In genomic region chr4:177554966-177555574, GRCh38 we compare ENCODE assay signal across 8 cellular contexts.
DNase-seq lines count a peak whose midpoint lies in the region; ATAC-seq and TF ChIP-seq lines count a peak whose summit lies in the region.

No MANE protein-coding gene starts in this region.

- H3K4ac ChIP-seq in neuronal stem cell (ENCODE audit: low read length), result no peak overlapping the region

- ATAC-seq in GM18499 (IDR thresholded peaks at IDR 0.05; ENCODE audit: insufficient read depth, unreplicated experiment), result peak; percentile 55

- no peaks in the 10 kb centered on the region for H3K79me1 ChIP-seq in neuronal stem cell (ENCODE audit: low read depth, low read length)

- H3K23ac ChIP-seq in neuronal stem cell (ENCODE audit: low read depth, low read length, poor library complexity), result no peak overlapping the region

- no peak overlapping the region for H3K27ac ChIP-seq in C4-2B
- no peak overlapping the region for H3K27ac ChIP-seq in colonic mucosa
- H3K27ac ChIP-seq in neuronal stem cell (replicated peaks; ENCODE audit: low read length), result no peak overlapping the region

- no peak overlapping the region for H2BK120ac ChIP-seq in neuronal stem cell (ENCODE audit: low read depth, low read length)

- DNase-seq in MV-4-11 (lab: John Stamatoyannopoulos, UW), result peak; percentile 4
- peak; percentile 27 for DNase-seq in colonic mucosa
- peak; percentile 12 for DNase-seq in neuronal stem cell (ENCODE audit: low spot score)
- no peak for DNase-seq in activated effector memory CD4-positive, alpha-beta T cell treated with anti-CD3 and anti-CD28 coated beads, Interleukin-2, amount 50 U/mL, for 16 hours
- DNase-seq in NCI-H1048 (lab: John Stamatoyannopoulos, UW), result no peak
- DNase-seq in NCI-H1105 (lab: John Stamatoyannopoulos, UW), result no peak

- H3K18ac ChIP-seq in neuronal stem cell (ENCODE audit: low read length), result no peak overlapping the region

- no peak overlapping the region for H2AK5ac ChIP-seq in neuronal stem cell (ENCODE audit: low read depth, low read length)

- H2AFZ ChIP-seq in neuronal stem cell (ENCODE audit: low read length), result no peak overlapping the region

- no CpG with 5 or more reads among the region's 2 CpGs for WGBS in neuronal stem cell (ENCODE audit: extremely low coverage in 2 of 2, insufficient read length in 2 of 2, insufficient replicate concordance in 1 of 2), 2 donors

- H3K36me3 ChIP-seq in colonic mucosa (no peaks in the 10 kb centered on the region), neuronal stem cell (replicated peaks in 1 of 2; ENCODE audit: control insufficient read depth in 2 of 2, insufficient read depth in 2 of 2, low read length in 2 of 2) (no peaks in the 10 kb centered on the region)

- no peak overlapping the region for H3K9ac ChIP-seq in colonic mucosa (ENCODE audit: low read depth in 2 of 2, low read length in 2 of 2)
- no peak overlapping the region for H3K9ac ChIP-seq in neuronal stem cell (ENCODE audit: low read depth, low read length, poor library complexity)

- H2BK15ac ChIP-seq in neuronal stem cell (ENCODE audit: low read length), result no peak overlapping the region

- H2BK12ac ChIP-seq in neuronal stem cell (ENCODE audit: low read length), result no peak overlapping the region

- H3K4me1 ChIP-seq in colonic mucosa (no peaks in the 10 kb centered on the region), neuronal stem cell (ENCODE audit: control insufficient read depth in 2 of 2, insufficient read depth in 1 of 2, low read depth in 1 of 2, low read length in 2 of 2) (peaks cover 0 to 4% of the 10 kb centered on the region in 2 donors)

- H3K4me3 ChIP-seq in colonic mucosa, result no peak overlapping the region
- no peak overlapping the region for H3K4me3 ChIP-seq in neuronal stem cell (ENCODE audit: low read length in 2 of 2)

- H3K9me3 ChIP-seq in colonic mucosa (no peaks in the 10 kb centered on the region), neuronal stem cell (replicated peaks in 1 of 2; ENCODE audit: control insufficient read depth in 2 of 2, insufficient read depth in 1 of 2, low read depth in 1 of 2, low read length in 2 of 2) (peaks cover 0 to 4% of the 10 kb centered on the region in 2 donors)

- no peak overlapping the region for H4K91ac ChIP-seq in neuronal stem cell (ENCODE audit: low read depth, low read length, poor library complexity)

- no peak overlapping the region for H3K4me2 ChIP-seq in neuronal stem cell (ENCODE audit: insufficient read depth, low read length, poor library complexity, severe bottlenecking)

- intact Hi-C loops in colonic mucosa (cut with DNase I), result loop anchor here (5.0 to 10.0 kb wide), 2 partner anchors 850 to 1752 kb away; no protein-coding TSS in a partner anchor

- no peak overlapping the region for H2BK5ac ChIP-seq in neuronal stem cell (ENCODE audit: low read length)

- H4K8ac ChIP-seq in neuronal stem cell (ENCODE audit: low read depth, low read length), result no peak overlapping the region

- no peak overlapping the region for H3K14ac ChIP-seq in neuronal stem cell (ENCODE audit: low read length)

- TF ChIP-seq CTCF in C4-2B (conservative IDR thresholded peaks at IDR 0.05) (peak; percentile 80), colonic mucosa (IDR thresholded peaks at IDR 0.05) (peak; percentile 47)

- H3K27me3 ChIP-seq in colonic mucosa, result no peaks in the 10 kb centered on the region
- no peaks in the 10 kb centered on the region for H3K27me3 ChIP-seq in neuronal stem cell (ENCODE audit: control insufficient read depth in 3 of 3, insufficient read depth in 3 of 3, low read depth in 1 of 3, low read length in 3 of 3)

Comparison
In these comparisons a context has a peak if more than half of its experiments do, and no peak if none do; other contexts are left out.
1. DNase-seq: peak in MV-4-11 (single experiment), colonic mucosa (single experiment) and neuronal stem cell (single experiment); none in activated effector memory CD4-positive, alpha-beta T cell treated with anti-CD3 and anti-CD28 coated beads, Interleukin-2, amount 50 U/mL, for 16 hours (single experiment), NCI-H1048 (single experiment) and NCI-H1105 (single experiment).